ENCODE assay signal across 27 cellular contexts in genomic region chr5:162995568-162995967, GRCh38.
"Had no signal": no experiment of that assay in that cellular context is flagged by ENCODE, and none has a peak within 500 bp of the region (broad histone marks: within the 10 kb centered on the region; RNA-seq: fewer than 3 reads in every experiment).

No MANE protein-coding gene starts in this region.

- H3K36me3 ChIP-seq: lower lobe of right lung, pancreas, prostate gland, stomach, thyroid gland, upper lobe of right lung had no signal

- H3K27me3 ChIP-seq: pancreas, stomach, testis, thyroid gland, upper lobe of right lung had no signal

- H3K27ac ChIP-seq: lower lobe of right lung, pancreas, prostate gland, skin epidermis, stomach, testis, thyroid gland, upper lobe of right lung had no signal

- ATAC-seq: left cardiac atrium; left lobe of liver; lower lobe of right lung; mucosa of descending colon; naive thymus-derived CD4-positive, alpha-beta T cell; natural killer cell treated with Interleukin-12 subunit alpha and Interleukin-12 subunit beta and Interleukin-15 and Interleukin-18, amount 100 ng/mL, for 72 hours; pancreas; right cardiac atrium; sciatic nerve; stimulated activated naive B cell treated with anti-CD40 and anti-IgM and Interleukin-4, amounts not matched to agents 10 μg/mL and 1 μg/mL and 100 μg/mL, for 72 hours; stimulated activated naive CD8-positive, alpha-beta T cell treated with anti-CD3 and anti-CD28 coated beads, Interleukin-15, Interleukin-2, amounts not matched to agents 100 U/mL and 50 U/mL, for 24 hours; upper lobe of right lung had no signal

- H3K4me1 ChIP-seq: lower lobe of right lung, pancreas, prostate gland, stomach, testis, thyroid gland, upper lobe of right lung had no signal

- H3K9me3 ChIP-seq: lower lobe of right lung, mucosa of descending colon, pancreas, prostate gland, stomach, testis, thyroid gland, upper lobe of right lung had no signal

- H3K4me3 ChIP-seq: lower lobe of right lung, mucosa of descending colon, pancreas, prostate gland, skin epidermis, stomach, testis, thyroid gland, upper lobe of right lung had no signal

- DNase-seq: hippocampal formation; kidney glomerular epithelial cell; left cardiac atrium; lower lobe of right lung; midbrain; mucosa of descending colon; naive thymus-derived CD4-positive, alpha-beta T cell; pancreas; posterior cingulate gyrus; retina; right cardiac atrium; stimulated activated CD4-positive, alpha-beta T cell treated with anti-CD3 and anti-CD28 coated beads, Interleukin-12 subunit alpha, Interleukin-12 subunit beta, amount 100 ng/mL, for 4 hours; stimulated activated CD4-positive, alpha-beta T cell treated with anti-CD3 and anti-CD28 coated beads, Interleukin-15, amount 100 ng/mL, for 24 hours; stimulated activated CD4-positive, alpha-beta T cell treated with anti-CD3 and anti-CD28 coated beads, Interleukin-2, amount 100 ng/mL, for 24 hours; stimulated activated CD4-positive, alpha-beta T cell treated with anti-CD3 and anti-CD28 coated beads, Interleukin-4, amount 100 ng/mL, for 1 hour; stimulated activated naive B cell treated with anti-CD40 and anti-IgM and Interleukin-4, amounts not matched to agents 10 μg/mL and 1 μg/mL and 100 μg/mL, for 72 hours; stimulated activated naive CD8-positive, alpha-beta T cell treated with anti-CD3 and anti-CD28 coated beads, Interleukin-15, Interleukin-2, amounts not matched to agents 100 U/mL and 50 U/mL, for 24 hours; stomach; testis; thyroid gland; trophoblast cell; upper lobe of right lung had no signal
